In genomic region chr17:33564146-33564545, GRCh38 we compare ENCODE assay signal across 17 cellular contexts.
A peak's percentile ranks its signal among the peaks of the same experiment; 100 is the strongest.
DNase-seq lines count a peak whose midpoint lies in the region; TF ChIP-seq lines count a peak whose summit lies in the region.
"Had no signal": no experiment of that assay in that cellular context is flagged by ENCODE, and none has a peak within 500 bp of the region (broad histone marks: within the 10 kb centered on the region; RNA-seq: fewer than 3 reads in every experiment).

No MANE protein-coding gene starts in this region.

- WGBS in transverse colon (ENCODE audit: low coverage in 1 of 2), 2 donors: 63% methylated on average over 3 of the region's 3 CpGs; no CpG with 5 or more reads in 1 of the 2 donors

- peak; percentile 70 for DNase-seq in NCI-H82 (lab: John Stamatoyannopoulos, UW)
- DNase-seq in retinal pigment epithelial cell (ENCODE audit: low read depth): peak; percentile 52
- no peak for DNase-seq in transverse colon
- DNase-seq in G401 (ENCODE audit: low spot score): no peak
- DNase-seq: AML-193; Caco-2; Calu3; CD4-positive, alpha-beta T cell; CD8-positive, alpha-beta T cell; DMS79 treated with DMSO at 0.1 percent for 48 hours; GDM1 had no signal

- TF ChIP-seq EP300 in transverse colon (IDR thresholded peaks at IDR 0.05; ENCODE audit: low read depth): no peak

- H3K4me3 ChIP-seq in retinal pigment epithelial cell (ENCODE audit: low read length) (no peak overlapping the region), transverse colon (no peak overlapping the region)
- H3K4me3 ChIP-seq: A549; BLaER1 treated with 17β-estradiol and CSF1 and Interleukin-3, amounts not matched to agents 10 nM and 100 nM; GM12878 had no signal

- no peaks in the 10 kb centered on the region for H3K36me3 ChIP-seq in transverse colon
- H3K36me3 ChIP-seq: BLaER1 treated with 17β-estradiol and CSF1 and Interleukin-3, amounts not matched to agents 10 nM and 100 nM had no signal

- in situ Hi-C loops in transverse colon (cut with MboI; ENCODE audit: low pct_ligation_motif_present in 1 of 4, low pct_unique_long_range_greater_than_20kb in 1 of 4, low sequenced_read_pairs in 3 of 4): no loop called here
- in situ Hi-C loops in G401 (cut with HindIII; ENCODE audit: low sequenced_read_pairs): no loop called here

- H3K4me1 ChIP-seq in transverse colon: no peaks in the 10 kb centered on the region
- H3K4me1 ChIP-seq: A549, Caco-2 had no signal

- H3K9me3 ChIP-seq in transverse colon: no peaks in the 10 kb centered on the region
- H3K9me3 ChIP-seq: A549, Caco-2 had no signal

- intact Hi-C loops in transverse colon (cut with DNase I; ENCODE audit: low total_unique reads): no loop called here

- H3K27ac ChIP-seq in VCaP: peak overlapping the region; percentile 62
- H3K27ac ChIP-seq in transverse colon: no peak overlapping the region
- H3K27ac ChIP-seq: 22Rv1; A549; BLaER1 treated with 17β-estradiol and CSF1 and Interleukin-3, amounts not matched to agents 10 nM and 100 nM; C4-2B had no signal

- TF ChIP-seq POLR2A in transverse colon (IDR thresholded peaks at IDR 0.05): no peak

- TF ChIP-seq CTCF in VCaP (conservative IDR thresholded peaks at IDR 0.05) (no peak), retinal pigment epithelial cell (conservative IDR thresholded peaks at IDR 0.05; ENCODE audit: low read depth, low read length) (no peak), transverse colon (IDR thresholded peaks at IDR 0.05) (no peak)

- no peaks in the 10 kb centered on the region for H3K27me3 ChIP-seq in transverse colon
- H3K27me3 ChIP-seq: BLaER1 treated with 17β-estradiol and CSF1 and Interleukin-3, amounts not matched to agents 10 nM and 100 nM had no signal

Comparison
In these comparisons a context has a peak if more than half of its experiments do, and no peak if none do; other contexts are left out.
1. DNase-seq: peak in NCI-H82 (single experiment) and retinal pigment epithelial cell (single experiment); none in transverse colon (single experiment) and G401 (single experiment).